ENCODE assay signal across 1 cellular context in the genomic region with DNA sequence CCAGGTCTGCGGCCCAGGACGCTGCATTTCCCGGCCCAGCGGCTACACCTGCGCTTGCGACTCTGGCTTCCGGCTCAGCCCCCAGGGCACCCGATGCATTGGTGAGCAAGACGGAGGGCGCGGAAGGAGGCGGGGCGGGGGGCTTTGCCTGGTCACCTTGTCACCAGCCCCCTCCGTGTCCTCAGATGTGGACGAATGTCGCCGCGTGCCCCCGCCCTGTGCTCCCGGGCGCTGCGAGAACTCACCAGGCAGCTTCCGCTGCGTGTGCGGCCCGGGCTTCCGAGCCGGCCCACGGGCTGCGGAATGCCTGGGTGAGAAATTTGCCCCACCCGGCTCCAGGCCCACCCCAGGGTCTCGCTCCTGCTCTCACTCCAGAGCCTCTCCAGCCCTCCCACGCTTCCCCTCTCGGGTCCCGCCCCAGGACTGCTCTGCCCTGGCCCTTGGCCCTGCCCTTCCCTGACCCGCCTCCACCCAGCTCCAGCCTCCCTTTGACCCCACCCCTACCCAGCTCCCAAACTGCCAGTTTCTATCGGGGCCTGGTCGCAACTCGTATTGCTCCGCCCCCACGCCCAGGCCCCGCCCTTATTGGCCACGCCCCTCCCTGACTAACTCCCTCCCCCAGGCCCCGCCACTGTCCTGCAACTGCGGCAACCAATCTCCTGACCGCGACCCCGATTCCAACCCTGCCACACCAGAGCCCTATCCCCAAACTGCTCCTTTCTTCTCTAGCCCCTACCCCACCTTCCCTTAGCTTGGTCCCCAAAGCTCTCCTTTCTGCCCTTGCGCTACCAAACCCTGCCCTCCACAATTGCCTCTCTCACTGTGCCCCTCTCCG.
TF ChIP-seq lines count a peak whose summit lies in the region.

No MANE protein-coding gene starts in this region.

TF ChIP-seq in K562, 482 proteins besides CTCF, POLR2A, EP300 and RAD21 (continued from another document and continues in another):
- TF ChIP-seq, protein P1, sequence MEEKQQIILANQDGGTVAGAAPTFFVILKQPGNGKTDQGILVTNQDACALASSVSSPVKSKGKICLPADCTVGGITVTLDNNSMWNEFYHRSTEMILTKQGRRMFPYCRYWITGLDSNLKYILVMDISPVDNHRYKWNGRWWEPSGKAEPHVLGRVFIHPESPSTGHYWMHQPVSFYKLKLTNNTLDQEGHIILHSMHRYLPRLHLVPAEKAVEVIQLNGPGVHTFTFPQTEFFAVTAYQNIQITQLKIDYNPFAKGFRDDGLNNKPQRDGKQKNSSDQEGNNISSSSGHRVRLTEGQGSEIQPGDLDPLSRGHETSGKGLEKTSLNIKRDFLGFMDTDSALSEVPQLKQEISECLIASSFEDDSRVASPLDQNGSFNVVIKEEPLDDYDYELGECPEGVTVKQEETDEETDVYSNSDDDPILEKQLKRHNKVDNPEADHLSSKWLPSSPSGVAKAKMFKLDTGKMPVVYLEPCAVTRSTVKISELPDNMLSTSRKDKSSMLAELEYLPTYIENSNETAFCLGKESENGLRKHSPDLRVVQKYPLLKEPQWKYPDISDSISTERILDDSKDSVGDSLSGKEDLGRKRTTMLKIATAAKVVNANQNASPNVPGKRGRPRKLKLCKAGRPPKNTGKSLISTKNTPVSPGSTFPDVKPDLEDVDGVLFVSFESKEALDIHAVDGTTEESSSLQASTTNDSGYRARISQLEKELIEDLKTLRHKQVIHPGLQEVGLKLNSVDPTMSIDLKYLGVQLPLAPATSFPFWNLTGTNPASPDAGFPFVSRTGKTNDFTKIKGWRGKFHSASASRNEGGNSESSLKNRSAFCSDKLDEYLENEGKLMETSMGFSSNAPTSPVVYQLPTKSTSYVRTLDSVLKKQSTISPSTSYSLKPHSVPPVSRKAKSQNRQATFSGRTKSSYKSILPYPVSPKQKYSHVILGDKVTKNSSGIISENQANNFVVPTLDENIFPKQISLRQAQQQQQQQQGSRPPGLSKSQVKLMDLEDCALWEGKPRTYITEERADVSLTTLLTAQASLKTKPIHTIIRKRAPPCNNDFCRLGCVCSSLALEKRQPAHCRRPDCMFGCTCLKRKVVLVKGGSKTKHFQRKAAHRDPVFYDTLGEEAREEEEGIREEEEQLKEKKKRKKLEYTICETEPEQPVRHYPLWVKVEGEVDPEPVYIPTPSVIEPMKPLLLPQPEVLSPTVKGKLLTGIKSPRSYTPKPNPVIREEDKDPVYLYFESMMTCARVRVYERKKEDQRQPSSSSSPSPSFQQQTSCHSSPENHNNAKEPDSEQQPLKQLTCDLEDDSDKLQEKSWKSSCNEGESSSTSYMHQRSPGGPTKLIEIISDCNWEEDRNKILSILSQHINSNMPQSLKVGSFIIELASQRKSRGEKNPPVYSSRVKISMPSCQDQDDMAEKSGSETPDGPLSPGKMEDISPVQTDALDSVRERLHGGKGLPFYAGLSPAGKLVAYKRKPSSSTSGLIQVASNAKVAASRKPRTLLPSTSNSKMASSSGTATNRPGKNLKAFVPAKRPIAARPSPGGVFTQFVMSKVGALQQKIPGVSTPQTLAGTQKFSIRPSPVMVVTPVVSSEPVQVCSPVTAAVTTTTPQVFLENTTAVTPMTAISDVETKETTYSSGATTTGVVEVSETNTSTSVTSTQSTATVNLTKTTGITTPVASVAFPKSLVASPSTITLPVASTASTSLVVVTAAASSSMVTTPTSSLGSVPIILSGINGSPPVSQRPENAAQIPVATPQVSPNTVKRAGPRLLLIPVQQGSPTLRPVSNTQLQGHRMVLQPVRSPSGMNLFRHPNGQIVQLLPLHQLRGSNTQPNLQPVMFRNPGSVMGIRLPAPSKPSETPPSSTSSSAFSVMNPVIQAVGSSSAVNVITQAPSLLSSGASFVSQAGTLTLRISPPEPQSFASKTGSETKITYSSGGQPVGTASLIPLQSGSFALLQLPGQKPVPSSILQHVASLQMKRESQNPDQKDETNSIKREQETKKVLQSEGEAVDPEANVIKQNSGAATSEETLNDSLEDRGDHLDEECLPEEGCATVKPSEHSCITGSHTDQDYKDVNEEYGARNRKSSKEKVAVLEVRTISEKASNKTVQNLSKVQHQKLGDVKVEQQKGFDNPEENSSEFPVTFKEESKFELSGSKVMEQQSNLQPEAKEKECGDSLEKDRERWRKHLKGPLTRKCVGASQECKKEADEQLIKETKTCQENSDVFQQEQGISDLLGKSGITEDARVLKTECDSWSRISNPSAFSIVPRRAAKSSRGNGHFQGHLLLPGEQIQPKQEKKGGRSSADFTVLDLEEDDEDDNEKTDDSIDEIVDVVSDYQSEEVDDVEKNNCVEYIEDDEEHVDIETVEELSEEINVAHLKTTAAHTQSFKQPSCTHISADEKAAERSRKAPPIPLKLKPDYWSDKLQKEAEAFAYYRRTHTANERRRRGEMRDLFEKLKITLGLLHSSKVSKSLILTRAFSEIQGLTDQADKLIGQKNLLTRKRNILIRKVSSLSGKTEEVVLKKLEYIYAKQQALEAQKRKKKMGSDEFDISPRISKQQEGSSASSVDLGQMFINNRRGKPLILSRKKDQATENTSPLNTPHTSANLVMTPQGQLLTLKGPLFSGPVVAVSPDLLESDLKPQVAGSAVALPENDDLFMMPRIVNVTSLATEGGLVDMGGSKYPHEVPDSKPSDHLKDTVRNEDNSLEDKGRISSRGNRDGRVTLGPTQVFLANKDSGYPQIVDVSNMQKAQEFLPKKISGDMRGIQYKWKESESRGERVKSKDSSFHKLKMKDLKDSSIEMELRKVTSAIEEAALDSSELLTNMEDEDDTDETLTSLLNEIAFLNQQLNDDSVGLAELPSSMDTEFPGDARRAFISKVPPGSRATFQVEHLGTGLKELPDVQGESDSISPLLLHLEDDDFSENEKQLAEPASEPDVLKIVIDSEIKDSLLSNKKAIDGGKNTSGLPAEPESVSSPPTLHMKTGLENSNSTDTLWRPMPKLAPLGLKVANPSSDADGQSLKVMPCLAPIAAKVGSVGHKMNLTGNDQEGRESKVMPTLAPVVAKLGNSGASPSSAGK (IDR thresholded peaks at IDR 0.05), result no peak
- TF ChIP-seq, protein P2, sequence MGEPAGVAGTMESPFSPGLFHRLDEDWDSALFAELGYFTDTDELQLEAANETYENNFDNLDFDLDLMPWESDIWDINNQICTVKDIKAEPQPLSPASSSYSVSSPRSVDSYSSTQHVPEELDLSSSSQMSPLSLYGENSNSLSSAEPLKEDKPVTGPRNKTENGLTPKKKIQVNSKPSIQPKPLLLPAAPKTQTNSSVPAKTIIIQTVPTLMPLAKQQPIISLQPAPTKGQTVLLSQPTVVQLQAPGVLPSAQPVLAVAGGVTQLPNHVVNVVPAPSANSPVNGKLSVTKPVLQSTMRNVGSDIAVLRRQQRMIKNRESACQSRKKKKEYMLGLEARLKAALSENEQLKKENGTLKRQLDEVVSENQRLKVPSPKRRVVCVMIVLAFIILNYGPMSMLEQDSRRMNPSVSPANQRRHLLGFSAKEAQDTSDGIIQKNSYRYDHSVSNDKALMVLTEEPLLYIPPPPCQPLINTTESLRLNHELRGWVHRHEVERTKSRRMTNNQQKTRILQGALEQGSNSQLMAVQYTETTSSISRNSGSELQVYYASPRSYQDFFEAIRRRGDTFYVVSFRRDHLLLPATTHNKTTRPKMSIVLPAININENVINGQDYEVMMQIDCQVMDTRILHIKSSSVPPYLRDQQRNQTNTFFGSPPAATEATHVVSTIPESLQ (CRISPR knock-in tag; IDR thresholded peaks at IDR 0.05), result no peak
- TF ChIP-seq SRSF7 (optimal IDR thresholded peaks at IDR 0.05; ENCODE audit: low read depth, low read length), result no peak
- no peak for TF ChIP-seq KLF10 (CRISPR knock-in tag; IDR thresholded peaks at IDR 0.05)
- no peak for TF ChIP-seq SREBF2 (CRISPR knock-in tag; IDR thresholded peaks at IDR 0.05)
- TF ChIP-seq RBM34 (IDR thresholded peaks at IDR 0.05; ENCODE audit: borderline replicate concordance, insufficient read depth, low read length), result no peak
- TF ChIP-seq ILF3 (IDR thresholded peaks at IDR 0.05; ENCODE audit: borderline replicate concordance), result no peak
- no peak for TF ChIP-seq NFIX (CRISPR knock-in tag; IDR thresholded peaks at IDR 0.05; ENCODE audit: low read depth)
- TF ChIP-seq ZNF24 (IDR thresholded peaks at IDR 0.05), result no peak
- no peak for TF ChIP-seq HSF4 (CRISPR knock-in tag; IDR thresholded peaks at IDR 0.05; ENCODE audit: borderline replicate concordance)
- no peak for TF ChIP-seq ZNF282 (CRISPR knock-in tag; IDR thresholded peaks at IDR 0.05)
- TF ChIP-seq DDX20 (tag; IDR thresholded peaks at IDR 0.05; ENCODE audit: low read depth), result no peak
- TF ChIP-seq WHSC1 (IDR thresholded peaks at IDR 0.05; ENCODE audit: low read length), result no peak
- 0 out of 2 replicates have a peak, but pooled peaks have one; percentile 51 for TF ChIP-seq SAFB (IDR thresholded peaks at IDR 0.05; ENCODE audit: borderline replicate concordance, low read depth, low read length)
- no peak for TF ChIP-seq STAT5A (IDR thresholded peaks at IDR 0.05; ENCODE audit: borderline replicate concordance, low read length)
- no peak for TF ChIP-seq ZNF121 (CRISPR knock-in tag; conservative IDR thresholded peaks at IDR 0.05)
- TF ChIP-seq, protein P3, sequence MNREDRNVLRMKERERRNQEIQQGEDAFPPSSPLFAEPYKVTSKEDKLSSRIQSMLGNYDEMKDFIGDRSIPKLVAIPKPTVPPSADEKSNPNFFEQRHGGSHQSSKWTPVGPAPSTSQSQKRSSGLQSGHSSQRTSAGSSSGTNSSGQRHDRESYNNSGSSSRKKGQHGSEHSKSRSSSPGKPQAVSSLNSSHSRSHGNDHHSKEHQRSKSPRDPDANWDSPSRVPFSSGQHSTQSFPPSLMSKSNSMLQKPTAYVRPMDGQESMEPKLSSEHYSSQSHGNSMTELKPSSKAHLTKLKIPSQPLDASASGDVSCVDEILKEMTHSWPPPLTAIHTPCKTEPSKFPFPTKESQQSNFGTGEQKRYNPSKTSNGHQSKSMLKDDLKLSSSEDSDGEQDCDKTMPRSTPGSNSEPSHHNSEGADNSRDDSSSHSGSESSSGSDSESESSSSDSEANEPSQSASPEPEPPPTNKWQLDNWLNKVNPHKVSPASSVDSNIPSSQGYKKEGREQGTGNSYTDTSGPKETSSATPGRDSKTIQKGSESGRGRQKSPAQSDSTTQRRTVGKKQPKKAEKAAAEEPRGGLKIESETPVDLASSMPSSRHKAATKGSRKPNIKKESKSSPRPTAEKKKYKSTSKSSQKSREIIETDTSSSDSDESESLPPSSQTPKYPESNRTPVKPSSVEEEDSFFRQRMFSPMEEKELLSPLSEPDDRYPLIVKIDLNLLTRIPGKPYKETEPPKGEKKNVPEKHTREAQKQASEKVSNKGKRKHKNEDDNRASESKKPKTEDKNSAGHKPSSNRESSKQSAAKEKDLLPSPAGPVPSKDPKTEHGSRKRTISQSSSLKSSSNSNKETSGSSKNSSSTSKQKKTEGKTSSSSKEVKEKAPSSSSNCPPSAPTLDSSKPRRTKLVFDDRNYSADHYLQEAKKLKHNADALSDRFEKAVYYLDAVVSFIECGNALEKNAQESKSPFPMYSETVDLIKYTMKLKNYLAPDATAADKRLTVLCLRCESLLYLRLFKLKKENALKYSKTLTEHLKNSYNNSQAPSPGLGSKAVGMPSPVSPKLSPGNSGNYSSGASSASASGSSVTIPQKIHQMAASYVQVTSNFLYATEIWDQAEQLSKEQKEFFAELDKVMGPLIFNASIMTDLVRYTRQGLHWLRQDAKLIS (CRISPR knock-in tag; IDR thresholded peaks at IDR 0.05), result 0 out of 2 replicates have a peak, but pooled peaks have one; percentile 11
- TF ChIP-seq IRF2 (CRISPR knock-in tag; IDR thresholded peaks at IDR 0.05), result no peak
- no peak for TF ChIP-seq ZKSCAN1 (IDR thresholded peaks at IDR 0.05; ENCODE audit: low read depth, low read length)
- TF ChIP-seq ZNF668 (CRISPR knock-in tag; IDR thresholded peaks at IDR 0.05), result no peak
- TF ChIP-seq, protein P4, sequence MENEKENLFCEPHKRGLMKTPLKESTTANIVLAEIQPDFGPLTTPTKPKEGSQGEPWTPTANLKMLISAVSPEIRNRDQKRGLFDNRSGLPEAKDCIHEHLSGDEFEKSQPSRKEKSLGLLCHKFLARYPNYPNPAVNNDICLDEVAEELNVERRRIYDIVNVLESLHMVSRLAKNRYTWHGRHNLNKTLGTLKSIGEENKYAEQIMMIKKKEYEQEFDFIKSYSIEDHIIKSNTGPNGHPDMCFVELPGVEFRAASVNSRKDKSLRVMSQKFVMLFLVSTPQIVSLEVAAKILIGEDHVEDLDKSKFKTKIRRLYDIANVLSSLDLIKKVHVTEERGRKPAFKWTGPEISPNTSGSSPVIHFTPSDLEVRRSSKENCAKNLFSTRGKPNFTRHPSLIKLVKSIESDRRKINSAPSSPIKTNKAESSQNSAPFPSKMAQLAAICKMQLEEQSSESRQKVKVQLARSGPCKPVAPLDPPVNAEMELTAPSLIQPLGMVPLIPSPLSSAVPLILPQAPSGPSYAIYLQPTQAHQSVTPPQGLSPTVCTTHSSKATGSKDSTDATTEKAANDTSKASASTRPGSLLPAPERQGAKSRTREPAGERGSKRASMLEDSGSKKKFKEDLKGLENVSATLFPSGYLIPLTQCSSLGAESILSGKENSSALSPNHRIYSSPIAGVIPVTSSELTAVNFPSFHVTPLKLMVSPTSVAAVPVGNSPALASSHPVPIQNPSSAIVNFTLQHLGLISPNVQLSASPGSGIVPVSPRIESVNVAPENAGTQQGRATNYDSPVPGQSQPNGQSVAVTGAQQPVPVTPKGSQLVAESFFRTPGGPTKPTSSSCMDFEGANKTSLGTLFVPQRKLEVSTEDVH (IDR thresholded peaks at IDR 0.05; ENCODE audit: low read depth, partially characterized antibody), result no peak
- TF ChIP-seq, protein P5, sequence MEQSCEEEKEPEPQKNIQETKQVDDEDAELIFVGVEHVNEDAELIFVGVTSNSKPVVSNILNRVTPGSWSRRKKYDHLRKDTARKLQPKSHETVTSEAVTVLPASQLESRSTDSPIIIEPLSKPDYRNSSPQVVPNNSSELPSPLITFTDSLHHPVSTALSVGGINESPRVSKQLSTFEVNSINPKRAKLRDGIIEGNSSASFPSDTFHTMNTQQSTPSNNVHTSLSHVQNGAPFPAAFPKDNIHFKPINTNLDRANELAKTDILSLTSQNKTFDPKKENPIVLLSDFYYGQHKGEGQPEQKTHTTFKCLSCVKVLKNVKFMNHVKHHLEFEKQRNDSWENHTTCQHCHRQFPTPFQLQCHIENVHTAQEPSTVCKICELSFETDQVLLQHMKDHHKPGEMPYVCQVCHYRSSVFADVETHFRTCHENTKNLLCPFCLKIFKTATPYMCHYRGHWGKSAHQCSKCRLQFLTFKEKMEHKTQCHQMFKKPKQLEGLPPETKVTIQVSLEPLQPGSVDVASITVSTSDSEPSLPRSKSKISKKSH (CRISPR knock-in tag; IDR thresholded peaks at IDR 0.05), result no peak
- no peak for TF ChIP-seq SAFB2 (IDR thresholded peaks at IDR 0.05; ENCODE audit: borderline replicate concordance, low read depth, low read length, severe bottlenecking)
- TF ChIP-seq DPF2 (IDR thresholded peaks at IDR 0.05), result no peak
- TF ChIP-seq, protein P6, sequence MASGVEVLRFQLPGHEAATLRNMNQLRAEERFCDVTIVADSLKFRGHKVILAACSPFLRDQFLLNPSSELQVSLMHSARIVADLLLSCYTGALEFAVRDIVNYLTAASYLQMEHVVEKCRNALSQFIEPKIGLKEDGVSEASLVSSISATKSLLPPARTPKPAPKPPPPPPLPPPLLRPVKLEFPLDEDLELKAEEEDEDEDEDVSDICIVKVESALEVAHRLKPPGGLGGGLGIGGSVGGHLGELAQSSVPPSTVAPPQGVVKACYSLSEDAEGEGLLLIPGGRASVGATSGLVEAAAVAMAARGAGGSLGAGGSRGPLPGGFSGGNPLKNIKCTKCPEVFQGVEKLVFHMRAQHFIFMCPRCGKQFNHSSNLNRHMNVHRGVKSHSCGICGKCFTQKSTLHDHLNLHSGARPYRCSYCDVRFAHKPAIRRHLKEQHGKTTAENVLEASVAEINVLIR (CRISPR knock-in tag; IDR thresholded peaks at IDR 0.05), result no peak
- TF ChIP-seq TRIM24 (IDR thresholded peaks at IDR 0.05), result no peak
- TF ChIP-seq TEAD2 (tag; IDR thresholded peaks at IDR 0.05), result no peak
